13 cellular contexts compared by ENCODE assay signal in the genomic region with DNA sequence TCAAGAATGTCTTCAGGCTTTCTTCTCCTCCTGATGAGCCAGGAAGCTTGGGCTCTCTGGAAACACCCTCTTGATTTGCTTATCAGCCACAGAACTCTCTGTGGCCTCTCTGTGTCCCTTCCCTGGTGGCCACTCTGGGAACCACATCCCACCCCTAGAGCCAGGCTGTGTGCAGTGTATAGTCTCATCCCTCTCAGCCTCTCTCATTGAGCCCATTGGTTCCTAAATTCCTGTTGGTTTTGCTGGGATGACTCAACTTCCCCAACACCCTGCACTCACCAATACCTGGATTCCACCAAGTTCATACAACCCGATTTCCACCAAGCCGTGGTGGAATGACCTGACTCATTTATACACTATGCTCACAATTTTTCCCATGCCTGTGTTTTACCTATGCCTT. TPM values are rescaled to one million over a fixed set of nuclear protein-coding genes. Genes with fewer than 3 reads are reported as not detected.
A peak's percentile ranks its signal among the peaks of the same experiment; 100 is the strongest.
DNase-seq lines count a peak whose midpoint lies in the region; ATAC-seq and TF ChIP-seq lines count a peak whose summit lies in the region.
"Had no signal": no experiment of that assay in that cellular context is flagged by ENCODE, and none has a peak within 500 bp of the region (broad histone marks: within the 10 kb centered on the region; RNA-seq: fewer than 3 reads in every experiment).

No MANE protein-coding gene starts in this region.

- H3K4me1 Mint-ChIP-seq in activated CD4-positive, alpha-beta T cell treated with anti-CD3 and anti-CD28 coated beads for 36 hours, result no peaks in the 10 kb centered on the region
- H3K4me1 Mint-ChIP-seq in activated CD4-positive, alpha-beta memory T cell treated with anti-CD3 and anti-CD28 coated beads, Interleukin-2, amount 10 ng/mL, durations not matched to agents 7 days and 5 days, result no peaks in the 10 kb centered on the region

- POLR2A ChIA-PET in activated CD4-positive, alpha-beta T cell treated with anti-CD3 and anti-CD28 coated beads for 36 hours (lab: Charles Lee), result no interaction called here
- POLR2A ChIA-PET in PC-9 (lab: Charles Lee; ENCODE audit: unreplicated experiment), result no interaction called here
- POLR2A ChIA-PET in activated CD4-positive, alpha-beta memory T cell treated with anti-CD3 and anti-CD28 coated beads, Interleukin-2, amount 10 ng/mL, durations not matched to agents 7 days and 5 days (lab: Charles Lee), result no interaction called here

- no peaks in the 10 kb centered on the region for H3K36me3 ChIP-seq in PC-9 (ENCODE audit: low read depth)
- H3K36me3 ChIP-seq: SJSA1 had no signal

- H3K4me2 ChIP-seq in PC-9, result no peak overlapping the region

- H3K9me3 Mint-ChIP-seq in activated CD4-positive, alpha-beta T cell treated with anti-CD3 and anti-CD28 coated beads for 36 hours (ENCODE audit: low read depth), result no peaks in the 10 kb centered on the region
- H3K9me3 Mint-ChIP-seq in activated CD4-positive, alpha-beta memory T cell treated with anti-CD3 and anti-CD28 coated beads, Interleukin-2, amount 10 ng/mL, durations not matched to agents 7 days and 5 days, result no peaks in the 10 kb centered on the region
- H3K9me3 Mint-ChIP-seq: brain had no signal

- H3F3A ChIP-seq in PC-9 (ENCODE audit: insufficient read depth, low read depth), result no peaks in the 10 kb centered on the region

- H3K4me3 ChIP-seq in PC-9, result no peak overlapping the region
- H3K4me3 ChIP-seq: SJSA1 had no signal

- no peak overlapping the region for H3K27ac ChIP-seq in PC-9
- H3K27ac ChIP-seq: SJSA1 had no signal

- no peak for ATAC-seq in activated CD4-positive, alpha-beta T cell treated with anti-CD3 and anti-CD28 coated beads for 36 hours
- ATAC-seq in esophagus mucosa, result peak; percentile 25
- peak; percentile 46 for ATAC-seq in stimulated activated naive CD8-positive, alpha-beta T cell treated with anti-CD3 and anti-CD28 coated beads, Interleukin-15, Interleukin-2, amounts not matched to agents 100 U/mL and 50 U/mL, for 24 hours

- H3K27me3 ChIP-seq in PC-9 (ENCODE audit: insufficient read depth, low read depth), result no peaks in the 10 kb centered on the region
- H3K27me3 ChIP-seq: SJSA1 had no signal

- peak; percentile 11 for DNase-seq in activated CD4-positive, alpha-beta T cell treated with anti-CD3 and anti-CD28 coated beads for 36 hours
- no peak for DNase-seq in activated CD4-positive, alpha-beta T cell treated with anti-CD3 and anti-CD28 coated beads for 4 hours
- DNase-seq in PC-9 (peak in 1 of 2 experiments; percentile 72), MV-4-11 (lab: John Stamatoyannopoulos, UW) (no peak), germinal center (ENCODE audit: low spot score) (no peak)
- no peak for DNase-seq in stimulated activated naive CD8-positive, alpha-beta T cell treated with anti-CD3 and anti-CD28 coated beads, Interleukin-15, Interleukin-2, amounts not matched to agents 100 U/mL and 50 U/mL, for 24 hours
- no peak for DNase-seq in activated CD4-positive, alpha-beta memory T cell treated with anti-CD3 and anti-CD28 coated beads, Interleukin-2, amount 10 ng/mL, durations not matched to agents 7 days and 5 days
- DNase-seq: NCI-H2081 treated with DMSO at 0.1 percent for 48 hours; stimulated activated CD4-positive, alpha-beta T cell treated with anti-CD3 and anti-CD28 coated beads, Interleukin-4, amount 100 ng/mL, for 1 hour had no signal

- no TSS peak for BruUV-seq in PC-9 (replicated peaks; lab: Mats Ljungman, UMichigan)

- no peak overlapping the region for H3K4me3 Mint-ChIP-seq in activated CD4-positive, alpha-beta T cell treated with anti-CD3 and anti-CD28 coated beads for 36 hours
- H3K4me3 Mint-ChIP-seq in activated CD4-positive, alpha-beta memory T cell treated with anti-CD3 and anti-CD28 coated beads, Interleukin-2, amount 10 ng/mL, durations not matched to agents 7 days and 5 days, result no peak overlapping the region
- H3K4me3 Mint-ChIP-seq: brain had no signal

- no peaks in the 10 kb centered on the region for H3K36me3 Mint-ChIP-seq in activated CD4-positive, alpha-beta T cell treated with anti-CD3 and anti-CD28 coated beads for 36 hours (ENCODE audit: low read depth)
- H3K36me3 Mint-ChIP-seq in activated CD4-positive, alpha-beta memory T cell treated with anti-CD3 and anti-CD28 coated beads, Interleukin-2, amount 10 ng/mL, durations not matched to agents 7 days and 5 days (ENCODE audit: low read depth), result no peaks in the 10 kb centered on the region
- H3K36me3 Mint-ChIP-seq: brain had no signal

- H3K79me2 ChIP-seq in PC-9 (ENCODE audit: low read depth), result no peaks in the 10 kb centered on the region

- intact Hi-C loops in activated CD4-positive, alpha-beta T cell treated with anti-CD3 and anti-CD28 coated beads for 36 hours (cut with DNase I, micrococcal nuclease), result no loop called here
- intact Hi-C loops in PC-9 (cut with micrococcal nuclease; ENCODE audit: unreplicated experiment), result no loop called here

- H3K9me3 ChIP-seq in PC-9 (ENCODE audit: insufficient read depth, low read depth), result no peaks in the 10 kb centered on the region
- H3K9me3 ChIP-seq: SJSA1 had no signal

- H3K9me2 ChIP-seq in PC-9 (ENCODE audit: insufficient read depth), result no peaks in the 10 kb centered on the region

- CTCF ChIA-PET in activated CD4-positive, alpha-beta T cell treated with anti-CD3 and anti-CD28 coated beads for 36 hours (lab: Charles Lee), result interaction anchor here (0.8 to 1.2 kb wide), 3 partner anchors 8 to 100 kb away, joined by 3 to 4 read pairs (median 4); no protein-coding TSS in a partner anchor
- CTCF ChIA-PET in PC-9 (lab: Charles Lee), result no interaction called here
- CTCF ChIA-PET in activated CD4-positive, alpha-beta memory T cell treated with anti-CD3 and anti-CD28 coated beads, Interleukin-2, amount 10 ng/mL, durations not matched to agents 7 days and 5 days (lab: Charles Lee), result interaction anchor here (1.0 to 1.5 kb wide), 2 partner anchors 104 to 275 kb away, joined by 3 read pairs; no protein-coding TSS in a partner anchor

- H2AFZ ChIP-seq in PC-9, result no peak overlapping the region

- H3K27me3 Mint-ChIP-seq in activated CD4-positive, alpha-beta T cell treated with anti-CD3 and anti-CD28 coated beads for 36 hours, result peaks cover 11% of the 10 kb centered on the region
- peaks cover 8% of the 10 kb centered on the region for H3K27me3 Mint-ChIP-seq in activated CD4-positive, alpha-beta memory T cell treated with anti-CD3 and anti-CD28 coated beads, Interleukin-2, amount 10 ng/mL, durations not matched to agents 7 days and 5 days

- no peaks in the 10 kb centered on the region for H4K20me1 ChIP-seq in PC-9 (ENCODE audit: insufficient read depth)

- no peaks in the 10 kb centered on the region for H3K4me1 ChIP-seq in PC-9 (replicated peaks; ENCODE audit: insufficient read depth)

- peak; percentile 42 for TF ChIP-seq CTCF in PC-9 (conservative IDR thresholded peaks at IDR 0.05)

- H3K27ac Mint-ChIP-seq in activated CD4-positive, alpha-beta T cell treated with anti-CD3 and anti-CD28 coated beads for 36 hours, result no peak overlapping the region
- H3K27ac Mint-ChIP-seq in activated CD4-positive, alpha-beta memory T cell treated with anti-CD3 and anti-CD28 coated beads, Interleukin-2, amount 10 ng/mL, durations not matched to agents 7 days and 5 days, result no peak overlapping the region
- H3K27ac Mint-ChIP-seq: brain had no signal

RNA-seq across cellular contexts. Expression of a gene that starts 5.2 kb away (rescaled TPM):
- total RNA-seq in activated CD4-positive, alpha-beta T cell treated with anti-CD3 and anti-CD28 coated beads for 36 hours, result not detected
- total RNA-seq in PC-9 (2021) (0.65 and 1.3 TPM in 2 replicates), esophagus mucosa (3.2 TPM)
- total RNA-seq in activated CD4-positive, alpha-beta memory T cell treated with anti-CD3 and anti-CD28 coated beads, Interleukin-2, amount 10 ng/mL, durations not matched to agents 7 days and 5 days, result under 1 TPM in 1 of 2 experiments, not detected in 1; 0.08 TPM
- total RNA-seq: activated CD8-positive, alpha-beta memory T cell treated with anti-CD3 and anti-CD28 coated beads for 36 hours had no signal
